Comparison of ENCODE assay signal across 17 cellular contexts in genomic region chrX:1185556-1185955, GRCh38. TPM values are rescaled to one million over a fixed set of nuclear protein-coding genes. Genes with fewer than 3 reads are reported as not detected.
"Had no signal": no experiment of that assay in that cellular context is flagged by ENCODE, and none has a peak within 500 bp of the region (broad histone marks: within the 10 kb centered on the region; RNA-seq: fewer than 3 reads in every experiment).

No MANE protein-coding gene starts in this region.

- ATAC-seq: natural killer cell treated with Interleukin-12 subunit alpha and Interleukin-12 subunit beta and Interleukin-15 and Interleukin-18, amount 100 ng/mL, for 72 hours; WTC11 had no signal

- H3K27me3 ChIP-seq: neutrophil had no signal

- H3K4me3 Mint-ChIP-seq: activated naive CD8-positive, alpha-beta T cell treated with anti-CD3 and anti-CD28 coated beads, Interleukin-2, amount 10 ng/mL, durations not matched to agents 7 days and 5 days; brain; natural killer cell treated with Interleukin-12 subunit alpha and Interleukin-12 subunit beta and Interleukin-15 and Interleukin-18, amount 100 ng/mL, for 72 hours; WTC11 had no signal

- H3K9me3 Mint-ChIP-seq: activated naive CD8-positive, alpha-beta T cell treated with anti-CD3 and anti-CD28 coated beads, Interleukin-2, amount 10 ng/mL, durations not matched to agents 7 days and 5 days; natural killer cell treated with Interleukin-12 subunit alpha and Interleukin-12 subunit beta and Interleukin-15 and Interleukin-18, amount 100 ng/mL, for 72 hours; WTC11 had no signal

- H3K4me3 ChIP-seq: dorsolateral prefrontal cortex, lung, thoracic aorta had no signal

- H3K27ac Mint-ChIP-seq: activated naive CD8-positive, alpha-beta T cell treated with anti-CD3 and anti-CD28 coated beads, Interleukin-2, amount 10 ng/mL, durations not matched to agents 7 days and 5 days; brain; natural killer cell treated with Interleukin-12 subunit alpha and Interleukin-12 subunit beta and Interleukin-15 and Interleukin-18, amount 100 ng/mL, for 72 hours; WTC11 had no signal

- H3K36me3 ChIP-seq: neutrophil, thoracic aorta had no signal

- H3K9me3 ChIP-seq: neutrophil, thoracic aorta had no signal

- H3K27ac ChIP-seq: dorsolateral prefrontal cortex, neutrophil, thoracic aorta had no signal

- H3K36me3 Mint-ChIP-seq: activated naive CD8-positive, alpha-beta T cell treated with anti-CD3 and anti-CD28 coated beads, Interleukin-2, amount 10 ng/mL, durations not matched to agents 7 days and 5 days; brain; natural killer cell treated with Interleukin-12 subunit alpha and Interleukin-12 subunit beta and Interleukin-15 and Interleukin-18, amount 100 ng/mL, for 72 hours; WTC11 had no signal

- H3K27me3 Mint-ChIP-seq: activated naive CD8-positive, alpha-beta T cell treated with anti-CD3 and anti-CD28 coated beads, Interleukin-2, amount 10 ng/mL, durations not matched to agents 7 days and 5 days; natural killer cell treated with Interleukin-12 subunit alpha and Interleukin-12 subunit beta and Interleukin-15 and Interleukin-18, amount 100 ng/mL, for 72 hours had no signal

- DNase-seq: activated naive CD4-positive, alpha-beta T cell; activated naive CD8-positive, alpha-beta T cell treated with anti-CD3 and anti-CD28 coated beads, Interleukin-2, amount 10 ng/mL, durations not matched to agents 7 days and 5 days; anterior cingulate cortex; caudate nucleus; dorsolateral prefrontal cortex; foreskin melanocyte; glutamatergic neuron; hippocampal formation had no signal

- H3K4me1 Mint-ChIP-seq: activated naive CD8-positive, alpha-beta T cell treated with anti-CD3 and anti-CD28 coated beads, Interleukin-2, amount 10 ng/mL, durations not matched to agents 7 days and 5 days; brain had no signal

- FAIRE-seq: colon, islet of Langerhans had no signal

RNA-seq across cellular contexts. Expression of gene CRLF2, which starts 26.9 kb away (rescaled TPM):
- total RNA-seq: epithelial cell of proximal tubule, WTC11 had no signal
